Comparison of ENCODE assay signal across 1 cellular context in the genomic region with DNA sequence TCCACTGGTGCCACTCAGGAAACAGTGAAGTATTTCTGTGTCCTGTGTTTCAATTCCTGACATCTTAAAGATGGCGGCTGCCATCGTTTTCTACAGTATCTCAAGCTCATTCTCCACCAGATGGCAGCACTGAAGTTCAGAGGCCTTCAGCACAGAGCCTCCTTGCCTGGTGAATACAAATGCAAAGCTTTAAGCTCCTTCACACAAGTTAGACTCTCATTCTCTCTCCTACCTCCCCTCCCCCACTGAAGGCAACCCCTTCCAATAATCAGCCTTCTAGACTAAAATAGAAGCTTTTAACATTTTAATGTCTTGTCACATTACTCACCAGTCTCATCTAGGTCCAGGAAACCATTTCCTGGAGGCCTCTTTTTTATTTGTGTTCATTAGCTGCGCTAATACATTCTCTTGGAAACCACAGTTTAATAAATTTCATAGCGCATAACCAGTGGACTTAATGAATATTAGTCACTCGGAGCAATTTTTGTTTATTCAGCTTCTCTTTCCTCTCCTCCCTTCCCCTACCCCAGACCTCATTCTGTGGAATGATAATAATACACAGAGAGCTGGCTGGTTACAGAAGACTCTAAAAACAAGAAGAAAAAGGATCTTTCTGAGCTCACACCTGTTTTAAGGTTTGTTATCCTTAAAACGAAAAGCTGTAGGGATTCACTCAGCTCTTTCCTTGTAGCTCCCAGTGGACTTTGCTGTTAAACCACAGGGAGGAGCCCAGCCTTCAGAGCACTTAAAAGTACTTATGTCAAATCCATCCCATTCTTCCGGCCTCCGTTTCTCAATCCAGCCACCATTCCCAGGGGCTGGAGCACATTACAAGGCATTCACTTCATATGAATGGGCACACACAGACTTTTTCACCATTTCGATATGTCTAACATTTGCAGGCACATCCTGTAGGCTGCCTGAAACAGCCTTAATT.
TF ChIP-seq lines count a peak whose summit lies in the region.

No MANE protein-coding gene starts in this region.

TF ChIP-seq in GM23338, 12 proteins besides CTCF, POLR2A, EP300 and RAD21 (continued from another document):
- TF ChIP-seq, protein P1, sequence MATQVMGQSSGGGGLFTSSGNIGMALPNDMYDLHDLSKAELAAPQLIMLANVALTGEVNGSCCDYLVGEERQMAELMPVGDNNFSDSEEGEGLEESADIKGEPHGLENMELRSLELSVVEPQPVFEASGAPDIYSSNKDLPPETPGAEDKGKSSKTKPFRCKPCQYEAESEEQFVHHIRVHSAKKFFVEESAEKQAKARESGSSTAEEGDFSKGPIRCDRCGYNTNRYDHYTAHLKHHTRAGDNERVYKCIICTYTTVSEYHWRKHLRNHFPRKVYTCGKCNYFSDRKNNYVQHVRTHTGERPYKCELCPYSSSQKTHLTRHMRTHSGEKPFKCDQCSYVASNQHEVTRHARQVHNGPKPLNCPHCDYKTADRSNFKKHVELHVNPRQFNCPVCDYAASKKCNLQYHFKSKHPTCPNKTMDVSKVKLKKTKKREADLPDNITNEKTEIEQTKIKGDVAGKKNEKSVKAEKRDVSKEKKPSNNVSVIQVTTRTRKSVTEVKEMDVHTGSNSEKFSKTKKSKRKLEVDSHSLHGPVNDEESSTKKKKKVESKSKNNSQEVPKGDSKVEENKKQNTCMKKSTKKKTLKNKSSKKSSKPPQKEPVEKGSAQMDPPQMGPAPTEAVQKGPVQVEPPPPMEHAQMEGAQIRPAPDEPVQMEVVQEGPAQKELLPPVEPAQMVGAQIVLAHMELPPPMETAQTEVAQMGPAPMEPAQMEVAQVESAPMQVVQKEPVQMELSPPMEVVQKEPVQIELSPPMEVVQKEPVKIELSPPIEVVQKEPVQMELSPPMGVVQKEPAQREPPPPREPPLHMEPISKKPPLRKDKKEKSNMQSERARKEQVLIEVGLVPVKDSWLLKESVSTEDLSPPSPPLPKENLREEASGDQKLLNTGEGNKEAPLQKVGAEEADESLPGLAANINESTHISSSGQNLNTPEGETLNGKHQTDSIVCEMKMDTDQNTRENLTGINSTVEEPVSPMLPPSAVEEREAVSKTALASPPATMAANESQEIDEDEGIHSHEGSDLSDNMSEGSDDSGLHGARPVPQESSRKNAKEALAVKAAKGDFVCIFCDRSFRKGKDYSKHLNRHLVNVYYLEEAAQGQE (IDR thresholded peaks at IDR 0.05; ENCODE audit: unreplicated experiment) = no peak
- TF ChIP-seq EZH2 (IDR thresholded peaks at IDR 0.05; ENCODE audit: low read depth, unreplicated experiment) (no peak), NANOG (IDR thresholded peaks at IDR 0.05; ENCODE audit: borderline replicate concordance) (no peak), ZNF114 (CRISPR knock-in tag; IDR thresholded peaks at IDR 0.05) (no peak), JUNB (IDR thresholded peaks at IDR 0.05; ENCODE audit: unreplicated experiment) (no peak)
- TF ChIP-seq, protein P2, sequence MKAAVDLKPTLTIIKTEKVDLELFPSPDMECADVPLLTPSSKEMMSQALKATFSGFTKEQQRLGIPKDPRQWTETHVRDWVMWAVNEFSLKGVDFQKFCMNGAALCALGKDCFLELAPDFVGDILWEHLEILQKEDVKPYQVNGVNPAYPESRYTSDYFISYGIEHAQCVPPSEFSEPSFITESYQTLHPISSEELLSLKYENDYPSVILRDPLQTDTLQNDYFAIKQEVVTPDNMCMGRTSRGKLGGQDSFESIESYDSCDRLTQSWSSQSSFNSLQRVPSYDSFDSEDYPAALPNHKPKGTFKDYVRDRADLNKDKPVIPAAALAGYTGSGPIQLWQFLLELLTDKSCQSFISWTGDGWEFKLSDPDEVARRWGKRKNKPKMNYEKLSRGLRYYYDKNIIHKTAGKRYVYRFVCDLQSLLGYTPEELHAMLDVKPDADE (IDR thresholded peaks at IDR 0.05) = no peak
TF ChIP-seq in GM23338: peak in this region for 0.
